8 cellular contexts compared by ENCODE assay signal in the genomic region with DNA sequence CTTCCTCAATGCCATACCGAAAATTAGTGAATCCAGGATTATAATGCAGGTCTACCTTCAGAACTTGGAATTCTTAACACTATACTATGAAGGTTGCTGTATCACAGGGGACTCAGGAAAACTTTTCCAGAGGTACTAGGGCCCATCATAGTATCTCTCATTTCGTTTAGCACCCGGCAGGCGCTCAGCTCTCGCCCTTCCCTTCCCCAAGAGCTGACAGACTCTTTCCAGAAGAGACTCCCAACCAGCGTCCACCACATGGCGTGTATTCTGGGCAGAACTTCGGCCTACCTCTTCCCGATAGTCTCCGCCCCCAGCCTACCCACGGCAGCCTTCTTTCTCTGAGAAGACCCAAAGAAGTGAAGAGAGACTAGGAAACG.
A peak's percentile ranks its signal among the peaks of the same experiment; 100 is the strongest.
DNase-seq lines count a peak whose midpoint lies in the region; TF ChIP-seq lines count a peak whose summit lies in the region.

No MANE protein-coding gene starts in this region.

- no peaks in the 10 kb centered on the region for H3K27me3 Mint-ChIP-seq in T-helper 1 cell treated with Interleukin-12 subunit alpha and Interleukin-12 subunit beta and Interleukin-4 antibody, amounts not matched to agents 30 μg/mL and 1 μg/mL, for 36 hours (ENCODE audit: low read depth)

- peak overlapping the region; percentile 96 for H3K27ac Mint-ChIP-seq in T-helper 1 cell treated with Interleukin-12 subunit alpha and Interleukin-12 subunit beta and Interleukin-4 antibody, amounts not matched to agents 30 μg/mL and 1 μg/mL, for 36 hours

- no peaks in the 10 kb centered on the region for H3K9me3 Mint-ChIP-seq in T-helper 1 cell treated with Interleukin-12 subunit alpha and Interleukin-12 subunit beta and Interleukin-4 antibody, amounts not matched to agents 30 μg/mL and 1 μg/mL, for 36 hours

- H3K36me3 Mint-ChIP-seq in T-helper 1 cell treated with Interleukin-12 subunit alpha and Interleukin-12 subunit beta and Interleukin-4 antibody, amounts not matched to agents 30 μg/mL and 1 μg/mL, for 36 hours (ENCODE audit: low read depth) = peaks cover 14% of the 10 kb centered on the region

- H3K4me2 ChIP-seq in KMS-11 = peak overlapping the region; percentile 98

- TF ChIP-seq CTCF in KMS-11 (conservative IDR thresholded peaks at IDR 0.05; ENCODE audit: low read depth, low read length) = no peak

- H4K20me1 ChIP-seq in KMS-11 (ENCODE audit: insufficient read depth) = no peaks in the 10 kb centered on the region

- peaks cover 11% of the 10 kb centered on the region; the same call in 1 of the 2 replicates for H3K36me3 ChIP-seq in KMS-11 (ENCODE audit: insufficient read depth)
- H3K36me3 ChIP-seq in duodenal mucosa (ENCODE audit: control insufficient read depth in 1 of 2, insufficient read depth in 2 of 2, low read length in 2 of 2) = peaks cover 10 to 21% of the 10 kb centered on the region in 2 donors
- H3K36me3 ChIP-seq in muscle layer of colon (ENCODE audit: insufficient read depth, low read length) = peaks cover 27% of the 10 kb centered on the region

- H3K9ac ChIP-seq in KMS-11 = peak overlapping the region; percentile 98
- H3K9ac ChIP-seq in duodenal mucosa (ENCODE audit: low read depth in 1 of 2, low read length in 2 of 2) = peak overlapping the region; percentile 78 to 91
- H3K9ac ChIP-seq in muscle layer of colon (ENCODE audit: low read length) = peak overlapping the region; percentile 33

- peak overlapping the region; percentile 95 for H3K4me3 Mint-ChIP-seq in T-helper 1 cell treated with Interleukin-12 subunit alpha and Interleukin-12 subunit beta and Interleukin-4 antibody, amounts not matched to agents 30 μg/mL and 1 μg/mL, for 36 hours

- peaks cover 24% of the 10 kb centered on the region for H3K4me1 Mint-ChIP-seq in T-helper 1 cell treated with Interleukin-12 subunit alpha and Interleukin-12 subunit beta and Interleukin-4 antibody, amounts not matched to agents 30 μg/mL and 1 μg/mL, for 36 hours (ENCODE audit: low read depth)

- peak overlapping the region; percentile 90 for H2AFZ ChIP-seq in KMS-11 (ENCODE audit: low read depth)

- no peaks in the 10 kb centered on the region for H3K9me3 ChIP-seq in duodenal mucosa (ENCODE audit: control insufficient read depth in 1 of 2, low read length in 2 of 2)
- H3K9me3 ChIP-seq in muscle layer of colon (ENCODE audit: low read length) = no peaks in the 10 kb centered on the region

- H3K79me2 ChIP-seq in KMS-11 (ENCODE audit: insufficient read depth, low read depth) = peaks cover 51% of the 10 kb centered on the region

- H3K27me3 ChIP-seq in KMS-11 (ENCODE audit: insufficient read depth, low read depth) (no peaks in the 10 kb centered on the region), duodenal mucosa (ENCODE audit: control insufficient read depth in 1 of 2, insufficient read depth in 2 of 2, low read length in 2 of 2) (no peaks in the 10 kb centered on the region), muscle layer of colon (ENCODE audit: control insufficient read depth in 1 of 2, insufficient read depth in 2 of 2, low read length in 2 of 2) (no peaks in the 10 kb centered on the region)

- H3K4me3 ChIP-seq in KMS-11 (IDR thresholded peaks at IDR 0.05; ENCODE audit: insufficient read depth, low read depth, low read length) = peak overlapping the region; percentile 76
- peak overlapping the region; percentile 96 to 99 for H3K4me3 ChIP-seq in duodenal mucosa (ENCODE audit: low read depth in 1 of 2, low read length in 2 of 2)
- H3K4me3 ChIP-seq in muscle layer of colon (ENCODE audit: low read depth in 1 of 2, low read length in 2 of 2) = peak overlapping the region; percentile 72 to 98

- H3K4me1 ChIP-seq in KMS-11 (ENCODE audit: low read depth, poor library complexity, severe bottlenecking) (peaks cover 35% of the 10 kb centered on the region), duodenal mucosa (ENCODE audit: control insufficient read depth in 1 of 2, insufficient read depth in 2 of 2, low read length in 2 of 2) (peaks cover 18 to 22% of the 10 kb centered on the region in 2 donors), muscle layer of colon (ENCODE audit: insufficient read depth, low read length) (peaks cover 20% of the 10 kb centered on the region)

- DNase-seq in T-helper 1 cell = no peak
- DNase-seq in GOT3 (lab: John Stamatoyannopoulos, UW) = no peak
- DNase-seq in activated effector memory CD4-positive, alpha-beta T cell treated with anti-CD3 and anti-CD28 coated beads, Interleukin-2, amount 50 U/mL, for 16 hours = no peak
- no peak for DNase-seq in RPMI8226

- H3K27ac ChIP-seq in KMS-11 (peak overlapping the region; percentile 93), duodenal mucosa (ENCODE audit: low read depth, low read length) (peak overlapping the region; percentile 94), muscle layer of colon (ENCODE audit: low read depth, low read length) (peak overlapping the region; percentile 99)

Comparison
In these comparisons a context has a peak if more than half of its experiments do, and no peak if none do; other contexts are left out.
1. H3K9ac ChIP-seq: peak in every context shown above with its lines; median percentile 98 in KMS-11; 84 in duodenal mucosa; 33 in muscle layer of colon.